In the genomic region with DNA sequence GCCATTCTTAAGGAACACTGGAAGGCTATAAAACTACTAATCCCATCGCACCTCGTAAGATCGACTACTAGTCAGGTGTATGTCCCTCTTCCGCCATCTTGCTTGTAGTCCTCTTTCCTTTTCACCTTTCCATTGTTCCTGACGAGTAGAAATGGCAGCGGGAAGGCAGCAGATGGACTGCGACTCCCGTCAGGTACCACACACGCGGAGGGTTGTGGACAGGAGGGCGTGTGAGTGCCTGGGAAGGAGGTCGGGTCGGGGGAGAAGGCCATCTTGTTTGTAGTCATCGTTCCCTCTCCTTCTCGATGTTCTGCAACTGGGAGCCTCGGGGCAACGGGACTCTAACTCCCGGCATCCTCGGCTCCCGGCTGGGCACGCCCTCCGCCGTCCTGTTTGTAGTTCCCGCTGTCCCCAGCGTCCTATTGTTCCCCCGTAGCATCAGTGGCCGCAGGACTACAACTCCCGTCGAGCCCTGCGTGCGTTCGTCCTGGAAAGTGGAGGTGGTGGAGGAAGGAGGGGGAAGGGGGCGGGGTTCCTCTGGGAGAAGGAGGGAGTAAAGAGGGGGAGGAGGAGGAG, we compare ENCODE assay signal across 8 cellular contexts. TPM values are rescaled to one million over a fixed set of nuclear protein-coding genes. Genes with fewer than 3 reads are reported as not detected.
DNase-seq lines count a peak whose midpoint lies in the region; ATAC-seq lines count a peak whose summit lies in the region.

No MANE protein-coding gene starts in this region.

- H3K27ac ChIP-seq in effector memory CD4-positive, alpha-beta T cell (ENCODE audit: insufficient read depth, low read length, poor library complexity, severe bottlenecking) = peak overlapping the region; percentile 83

- H3K36me3 ChIP-seq in effector memory CD4-positive, alpha-beta T cell (ENCODE audit: control insufficient read depth, insufficient read depth, low read length) = peaks cover 3% of the 10 kb centered on the region

- no peaks in the 10 kb centered on the region for H3K27me3 ChIP-seq in effector memory CD4-positive, alpha-beta T cell (replicated peaks; ENCODE audit: control insufficient read depth, insufficient read depth, low read length, poor library complexity, severe bottlenecking)

- peak; percentile 99 for DNase-seq in COLO829 (ENCODE audit: low spot score)
- peak in 75 of 76 experiments; percentile 85 to 99 (median 97) for DNase-seq in HUDEP-2 (lab: John Stamatoyannopoulos, UW; ENCODE audit: unreplicated experiment in 76 of 76)
- DNase-seq in NOMO-1 treated with DMSO at 0.1 percent for 48 hours (lab: John Stamatoyannopoulos, UW; ENCODE audit: unreplicated experiment) = peak; percentile 99
- DNase-seq in activated CD8-positive, alpha-beta memory T cell treated with anti-CD3 and anti-CD28 coated beads for 48 hours (ENCODE audit: low read depth in 2 of 3, low spot score in 2 of 3) = peak; percentile 83 to 87 (median 86)
- peak; percentile 90 to 96 (median 95) for DNase-seq in effector memory CD4-positive, alpha-beta T cell
- DNase-seq in lung microvascular endothelial cell (ENCODE audit: low read depth in 2 of 2) = peak; percentile 99 to 100
- peak; percentile 91 to 97 (median 96) for DNase-seq in stimulated activated CD4-positive, alpha-beta T cell treated with anti-CD3 and anti-CD28 coated beads, TNF-alpha, amount 100 ng/mL, for 24 hours (ENCODE audit: low read depth in 3 of 3)

- H3K4me1 ChIP-seq in effector memory CD4-positive, alpha-beta T cell (ENCODE audit: control insufficient read depth, insufficient read depth, low read length, poor library complexity, severe bottlenecking) = peaks cover 8% of the 10 kb centered on the region

- peak; percentile 65 for ATAC-seq in GM21423 (IDR thresholded peaks at IDR 0.05; ENCODE audit: unreplicated experiment)

- H3K4me3 ChIP-seq in effector memory CD4-positive, alpha-beta T cell (ENCODE audit: insufficient read depth, low read depth, low read length, poor library complexity, severe bottlenecking) = peak overlapping the region; percentile 70

- H3K9me3 ChIP-seq in effector memory CD4-positive, alpha-beta T cell (ENCODE audit: control insufficient read depth, low read length) = no peaks in the 10 kb centered on the region

RNA-seq across cellular contexts. Expression of a gene that starts 0.3 kb away (rescaled TPM):
- 14.3 and 15.7 TPM in 2 replicates for total RNA-seq in lung microvascular endothelial cell

RNA-seq across cellular contexts. Expression of a gene that starts 25.8 kb away (rescaled TPM):
- 22.9 and 24.8 TPM in 2 replicates for total RNA-seq in lung microvascular endothelial cell

RNA-seq across cellular contexts. Expression of a gene that starts 26.6 kb away (rescaled TPM):
- 0.22 and 0.40 TPM in 2 replicates for total RNA-seq in lung microvascular endothelial cell

RNA-seq across cellular contexts. Expression of a gene that starts 29.2 kb away (rescaled TPM):
- total RNA-seq in lung microvascular endothelial cell = 39.7 and 72.0 TPM in 2 replicates

RNA-seq across cellular contexts. Expression of a gene that starts 34.5 kb away (rescaled TPM):
- 1.7 and 2.2 TPM in 2 replicates for total RNA-seq in lung microvascular endothelial cell

Comparison
In these comparisons a context has a peak if more than half of its experiments do, and no peak if none do; other contexts are left out.
1. Peak in every context shown above with its lines: DNase-seq, ATAC-seq, H3K4me3 ChIP-seq and H3K27ac ChIP-seq.